Comparison of ENCODE assay signal across 1 cellular context in the genomic region with DNA sequence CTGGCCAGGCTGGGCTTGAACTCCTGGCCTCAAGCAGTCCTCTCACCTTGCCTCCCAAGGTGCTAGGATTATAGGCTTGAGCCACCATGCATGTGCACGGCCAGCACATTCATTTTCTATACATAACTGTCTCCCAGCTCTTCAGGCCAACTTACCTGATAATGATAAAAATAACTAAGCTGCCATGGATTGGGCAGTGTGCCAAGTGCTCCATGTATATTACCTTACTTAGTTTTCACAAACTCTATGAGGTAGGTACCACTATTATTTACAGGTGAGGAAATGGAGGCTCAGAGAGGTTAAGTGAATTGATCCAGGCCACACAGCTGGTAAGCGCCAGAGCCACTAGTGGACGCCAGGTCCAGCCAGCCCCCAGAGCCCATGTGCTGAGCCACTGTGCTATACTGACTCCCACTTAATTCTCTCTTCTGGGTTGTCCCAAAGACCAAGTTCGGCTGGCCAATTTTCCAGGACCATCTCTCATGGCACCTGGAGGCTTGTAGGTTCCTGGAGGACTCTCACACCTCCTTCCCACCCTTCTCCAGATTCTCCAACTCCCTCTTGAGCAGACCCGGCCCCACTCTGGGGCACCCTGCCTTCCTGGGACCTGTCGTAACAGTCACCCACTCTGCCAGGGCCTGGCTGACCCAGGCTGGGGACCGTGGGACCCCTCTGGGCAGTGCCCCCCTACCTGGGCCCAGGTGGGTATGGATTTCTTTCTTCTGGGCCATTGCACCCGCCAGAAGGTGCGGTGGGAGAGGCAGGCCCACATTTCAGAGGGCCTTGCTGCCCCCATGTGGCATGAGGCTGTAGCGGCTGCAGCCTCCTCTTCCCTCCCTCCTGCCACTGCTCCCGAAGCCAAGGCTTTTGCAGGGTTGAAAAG.
A peak's percentile ranks its signal among the peaks of the same experiment; 100 is the strongest.
TF ChIP-seq lines count a peak whose summit lies in the region.

No MANE protein-coding gene starts in this region.

TF ChIP-seq in HepG2, 621 proteins besides CTCF, POLR2A, EP300 and RAD21 (continued from another document):
- TF ChIP-seq THAP9 (CRISPR knock-in tag; IDR thresholded peaks at IDR 0.05; ENCODE audit: borderline replicate concordance): 0 out of 2 replicates have a peak, but pooled peaks have one; percentile 48
- peak; percentile 74 for TF ChIP-seq SMC3 (IDR thresholded peaks at IDR 0.05; ENCODE audit: low read length)
- no peak for TF ChIP-seq KAT7 (CRISPR knock-in tag; IDR thresholded peaks at IDR 0.05; ENCODE audit: borderline replicate concordance)
- peak; percentile 30; the same call in 1 of the 2 replicates for TF ChIP-seq KDM5B (CRISPR knock-in tag; IDR thresholded peaks at IDR 0.05; ENCODE audit: borderline replicate concordance)
- TF ChIP-seq STAG1 (CRISPR knock-in tag; IDR thresholded peaks at IDR 0.05): peak; percentile 99
- no peak for TF ChIP-seq ZC3H13 (CRISPR knock-in tag; IDR thresholded peaks at IDR 0.05)
- TF ChIP-seq ZNF687 (CRISPR knock-in tag; IDR thresholded peaks at IDR 0.05): peak; percentile 37; the same call in 1 of the 2 replicates
- no peak for TF ChIP-seq MXD4 (CRISPR knock-in tag; IDR thresholded peaks at IDR 0.05)
- 0 out of 2 replicates have a peak, but pooled peaks have one; percentile 60 for TF ChIP-seq HNRNPL (IDR thresholded peaks at IDR 0.05; ENCODE audit: low read depth, low read length)
- peak; percentile 28; the same call in 1 of the 2 replicates for TF ChIP-seq MAZ (IDR thresholded peaks at IDR 0.05; ENCODE audit: borderline replicate concordance, low read depth, low read length)
- 0 out of 2 replicates have a peak, but pooled peaks have one; percentile 38 for TF ChIP-seq MAZ (CRISPR knock-in tag; IDR thresholded peaks at IDR 0.05; ENCODE audit: low read depth)
- TF ChIP-seq GABPB1 (CRISPR knock-in tag; IDR thresholded peaks at IDR 0.05): peak; percentile 17; the same call in 1 of the 2 replicates
- TF ChIP-seq XRCC5 (optimal IDR thresholded peaks at IDR 0.05; ENCODE audit: low read length): peak; percentile 53
- peak; percentile 34; the same call in 1 of the 2 replicates for TF ChIP-seq ZNF768 (CRISPR knock-in tag; IDR thresholded peaks at IDR 0.05)
- 0 out of 2 replicates have a peak, but pooled peaks have one; percentile 19 for TF ChIP-seq RXRA (CRISPR knock-in tag; IDR thresholded peaks at IDR 0.05)
